In genomic region chr13:26128676-26129075, GRCh38 we compare ENCODE assay signal across 6 cellular contexts.
"Had no signal": no experiment of that assay in that cellular context is flagged by ENCODE, and none has a peak within 500 bp of the region (broad histone marks: within the 10 kb centered on the region; RNA-seq: fewer than 3 reads in every experiment).

No MANE protein-coding gene starts in this region.

- H3K9me3 Mint-ChIP-seq: IgD-negative memory B cell had no signal

- H3K9ac ChIP-seq: GM23248 had no signal

- H2AFZ ChIP-seq: GM23248 had no signal

- DNase-seq: GM23248, GOT3, H9, HCEC 1CT, KBM-7 had no signal

- H3K4me3 Mint-ChIP-seq: H9, IgD-negative memory B cell had no signal

- H3K27ac ChIP-seq: GM23248 had no signal

- H3K4me3 ChIP-seq: GM23248 had no signal

- H3K27ac Mint-ChIP-seq: H9, IgD-negative memory B cell had no signal
